ENCODE assay signal across 13 cellular contexts in the genomic region with DNA sequence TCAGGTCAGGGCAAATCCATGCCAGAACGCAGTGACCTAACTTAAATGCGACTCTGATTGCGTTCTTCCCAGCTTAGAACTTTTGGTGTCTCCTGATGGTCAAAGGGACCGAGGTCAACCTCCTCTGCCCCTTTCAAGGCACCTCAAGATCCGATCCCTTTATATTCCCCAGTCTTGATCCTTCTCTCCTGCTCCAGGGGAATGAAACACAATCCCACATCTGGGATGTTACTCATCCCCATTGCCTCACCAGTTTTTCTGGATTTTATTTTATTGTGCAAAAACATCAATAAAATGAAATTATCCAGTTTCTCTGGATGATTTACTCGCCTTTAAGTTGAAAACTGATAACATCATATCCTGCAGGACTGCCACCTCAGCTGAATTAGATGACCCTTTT. TPM values are rescaled to one million over a fixed set of nuclear protein-coding genes. Genes with fewer than 3 reads are reported as not detected.
A peak's percentile ranks its signal among the peaks of the same experiment; 100 is the strongest.
DNase-seq lines count a peak whose midpoint lies in the region; ATAC-seq, FAIRE-seq and TF ChIP-seq lines count a peak whose summit lies in the region.
"Had no signal": no experiment of that assay in that cellular context is flagged by ENCODE, and none has a peak within 500 bp of the region (broad histone marks: within the 10 kb centered on the region; RNA-seq: fewer than 3 reads in every experiment).

No MANE protein-coding gene starts in this region.

- peaks cover 31% of the 10 kb centered on the region for H3K27me3 Mint-ChIP-seq in activated CD8-positive, alpha-beta T cell treated with anti-CD3 and anti-CD28 coated beads for 36 hours
- H3K27me3 Mint-ChIP-seq in progenitor cell of endocrine pancreas: peaks cover 28% of the 10 kb centered on the region

- TF ChIP-seq POLR2A in GM12892 (IDR thresholded peaks at IDR 0.05; ENCODE audit: low read depth, low read length) (no peak), tibial nerve (IDR thresholded peaks at IDR 0.05) (no peak)

- peaks cover 0 to 6% (median 0%) of the 10 kb centered on the region in 4 donors for H3K9me3 ChIP-seq in tibial nerve
- H3K9me3 ChIP-seq: body of pancreas, neutrophil, SJCRH30 had no signal

- H3K27ac Mint-ChIP-seq in activated CD8-positive, alpha-beta T cell treated with anti-CD3 and anti-CD28 coated beads for 36 hours: no peak overlapping the region
- no peak overlapping the region for H3K27ac Mint-ChIP-seq in progenitor cell of endocrine pancreas

- intact Hi-C loops in activated CD8-positive, alpha-beta T cell treated with anti-CD3 and anti-CD28 coated beads for 36 hours (cut with micrococcal nuclease): no loop called here

- 61 to 67% methylated on average over 6 of the region's 6 CpGs for WGBS in tibial nerve, 2 donors

- H3K4me1 Mint-ChIP-seq in activated CD8-positive, alpha-beta T cell treated with anti-CD3 and anti-CD28 coated beads for 36 hours (ENCODE audit: low read depth): peaks cover 6% of the 10 kb centered on the region
- peaks cover 5% of the 10 kb centered on the region for H3K4me1 Mint-ChIP-seq in progenitor cell of endocrine pancreas (ENCODE audit: low read depth)

- peaks cover 5% of the 10 kb centered on the region for H3K36me3 Mint-ChIP-seq in activated CD8-positive, alpha-beta T cell treated with anti-CD3 and anti-CD28 coated beads for 36 hours (ENCODE audit: low read depth)
- H3K36me3 Mint-ChIP-seq in progenitor cell of endocrine pancreas (ENCODE audit: insufficient read depth): peaks cover 14% of the 10 kb centered on the region

- H3K4me3 ChIP-seq in fibroblast of villous mesenchyme (ENCODE audit: low read depth, low read length) (peak overlapping the region; percentile 65), tibial nerve (peak overlapping the region in 1 of 4 donors; percentile 53)
- H3K4me3 ChIP-seq: SJCRH30 had no signal

- peaks cover 7% of the 10 kb centered on the region for H3K9me3 Mint-ChIP-seq in activated CD8-positive, alpha-beta T cell treated with anti-CD3 and anti-CD28 coated beads for 36 hours
- H3K9me3 Mint-ChIP-seq in progenitor cell of endocrine pancreas (ENCODE audit: low read depth): peaks cover 4% of the 10 kb centered on the region

- POLR2A ChIA-PET in activated CD8-positive, alpha-beta T cell treated with anti-CD3 and anti-CD28 coated beads for 36 hours (lab: Charles Lee): no interaction called here

- peak overlapping the region; percentile 37 for H3K4me3 Mint-ChIP-seq in activated CD8-positive, alpha-beta T cell treated with anti-CD3 and anti-CD28 coated beads for 36 hours
- H3K4me3 Mint-ChIP-seq in progenitor cell of endocrine pancreas (ENCODE audit: low read depth): peak overlapping the region; percentile 68

- no peak for ATAC-seq in activated CD8-positive, alpha-beta T cell treated with anti-CD3 and anti-CD28 coated beads for 36 hours

- H3K27ac ChIP-seq in tibial nerve: no peak overlapping the region
- H3K27ac ChIP-seq: body of pancreas, neutrophil, SJCRH30 had no signal

- CTCF ChIA-PET in activated CD8-positive, alpha-beta T cell treated with anti-CD3 and anti-CD28 coated beads for 36 hours (lab: Charles Lee): interaction anchor here (0.6 kb wide), 1 partner anchor 11 kb away, joined by 3 read pairs; no protein-coding TSS in a partner anchor

- peaks cover 0 to 15% (median 0%) of the 10 kb centered on the region in 4 donors for H3K4me1 ChIP-seq in tibial nerve
- H3K4me1 ChIP-seq: body of pancreas, SJCRH30 had no signal

- H3K27me3 ChIP-seq in tibial nerve: no peaks in the 10 kb centered on the region
- H3K27me3 ChIP-seq: body of pancreas, SJCRH30 had no signal

- H3K36me3 ChIP-seq in tibial nerve: no peaks in the 10 kb centered on the region
- H3K36me3 ChIP-seq: neutrophil, SJCRH30 had no signal

- DNase-seq in GM12892 (ENCODE audit: insufficient read length) (no peak), fibroblast of villous mesenchyme (ENCODE audit: low read depth) (peak; percentile 33), progenitor cell of endocrine pancreas (ENCODE audit: low spot score, unreplicated experiment) (no peak), DMS153 treated with DMSO at 0.1 percent for 48 hours (lab: John Stamatoyannopoulos, UW; ENCODE audit: unreplicated experiment) (no peak), DMS79 (lab: John Stamatoyannopoulos, UW) (no peak), GM10266 (ENCODE audit: extremely low spot score) (no peak), tibial nerve (ENCODE audit: low spot score in 2 of 2) (no peak)
- no peak for DNase-seq in activated CD8-positive, alpha-beta T cell treated with anti-CD3 and anti-CD28 coated beads for 36 hours
- DNase-seq: activated CD4-positive, alpha-beta T cell treated with anti-CD3 and anti-CD28 coated beads for 4 hours; Karpas-422; SJCRH30 had no signal

- TF ChIP-seq EP300 in tibial nerve (IDR thresholded peaks at IDR 0.05): no peak

- FAIRE-seq in GM12892 (lab: Jason Lieb, UNC): peak; percentile 38

- no peak for TF ChIP-seq CTCF in activated CD8-positive, alpha-beta T cell treated with anti-CD3 and anti-CD28 coated beads for 36 hours (IDR thresholded peaks at IDR 0.05)
- no peak for TF ChIP-seq CTCF in fibroblast of villous mesenchyme (IDR thresholded peaks at IDR 0.05; ENCODE audit: insufficient read depth, low read depth, low read length)
- no peak for TF ChIP-seq CTCF in progenitor cell of endocrine pancreas (IDR thresholded peaks at IDR 0.05; ENCODE audit: unreplicated experiment)
- no peak for TF ChIP-seq CTCF in GM10266 (IDR thresholded peaks at IDR 0.05; ENCODE audit: control insufficient read depth, insufficient read depth, low read depth, missing control alignments)
- TF ChIP-seq CTCF in tibial nerve (IDR thresholded peaks at IDR 0.05): no peak

RNA-seq across cellular contexts. Expression of gene IRAK1BP1, which starts 43.9 kb away (rescaled TPM):
- 4.3 TPM for polyA plus RNA-seq in GM12892 (2012; ENCODE audit: missing spikeins)
- total RNA-seq in activated CD8-positive, alpha-beta T cell treated with anti-CD3 and anti-CD28 coated beads for 36 hours: 1 to 10 TPM; 2.3 to 2.6 TPM
- total RNA-seq in fibroblast of villous mesenchyme (4.2 and 6.5 TPM in 2 replicates), progenitor cell of endocrine pancreas (10.6 and 10.7 TPM in 2 replicates), tibial nerve (10 to 100 TPM in 1 of 4 donors, 1 to 10 TPM in 3; 3.6 to 11.6 (median 8.2) TPM)
